1 cellular context compared by ENCODE assay signal in genomic region chr1:183653468-183653794, GRCh38.
TF ChIP-seq lines count a peak whose summit lies in the region.

No MANE protein-coding gene starts in this region.

TF ChIP-seq in SK-N-SH, 30 proteins besides CTCF, POLR2A, EP300 and RAD21 (continued from another document):
- TF ChIP-seq IRF3 (IDR thresholded peaks at IDR 0.05; ENCODE audit: low read depth, low read length) (no peak), USF1 (IDR thresholded peaks at IDR 0.05; ENCODE audit: borderline replicate concordance, low read depth) (no peak), RCOR1 (IDR thresholded peaks at IDR 0.05; ENCODE audit: low read length) (no peak), SIN3A (IDR thresholded peaks at IDR 0.05; ENCODE audit: borderline replicate concordance, low read depth, low read length) (no peak), FOXM1 (IDR thresholded peaks at IDR 0.05; ENCODE audit: low read depth) (no peak), JUND (IDR thresholded peaks at IDR 0.05) (no peak), MAX (IDR thresholded peaks at IDR 0.05; ENCODE audit: low read depth) (no peak)
